In the genomic region with DNA sequence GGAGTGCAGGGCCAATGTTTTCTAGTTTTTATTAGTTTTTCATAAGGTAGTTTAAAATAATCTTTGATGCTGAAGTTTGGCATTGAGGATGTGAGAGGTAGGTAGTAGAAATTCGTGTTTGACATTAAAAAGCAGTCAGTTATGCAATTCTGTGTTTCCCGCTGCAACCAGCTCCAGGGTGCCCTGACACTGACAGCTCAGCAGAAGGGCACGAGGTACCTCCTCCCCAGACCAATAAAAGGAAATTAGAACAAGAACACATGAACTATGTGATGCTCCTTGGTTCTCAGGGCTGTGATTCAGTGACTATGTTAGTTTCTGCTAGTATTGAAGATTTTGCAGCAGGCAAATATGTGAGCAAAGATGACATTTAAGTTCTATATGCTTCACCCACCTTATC, we compare ENCODE assay signal across 22 cellular contexts.
DNase-seq lines count a peak whose midpoint lies in the region; ATAC-seq, FAIRE-seq and TF ChIP-seq lines count a peak whose summit lies in the region.
"Had no signal": no experiment of that assay in that cellular context is flagged by ENCODE, and none has a peak within 500 bp of the region (broad histone marks: within the 10 kb centered on the region; RNA-seq: fewer than 3 reads in every experiment).

No MANE protein-coding gene starts in this region.

- H3K27ac ChIP-seq in RWPE1, result no peak overlapping the region
- H3K27ac ChIP-seq: esophagus muscularis mucosa, PC-9, SK-N-MC, testis had no signal

- no peak for ATAC-seq in GM21528 (IDR thresholded peaks at IDR 0.05; ENCODE audit: low FRiP score, unreplicated experiment)
- ATAC-seq: CD8-positive, alpha-beta T cell; stimulated activated naive B cell treated with anti-CD40 and anti-IgM and Interleukin-4, amounts not matched to agents 10 μg/mL and 1 μg/mL and 100 μg/mL, for 72 hours; WTC11 had no signal

- no peak overlapping the region for H3K4me3 ChIP-seq in AG09309 (ENCODE audit: control insufficient read depth, low read depth, low read length)
- no peak overlapping the region for H3K4me3 ChIP-seq in foreskin fibroblast (ENCODE audit: low read depth in 1 of 2, low read length in 2 of 2)
- H3K4me3 ChIP-seq: esophagus muscularis mucosa, PC-9, SK-N-MC, testis had no signal

- peak; percentile 47 for DNase-seq in AG09309 (ENCODE audit: low read depth)
- DNase-seq in GM04503 (ENCODE audit: low read depth), result peak; percentile 5
- peak; percentile 22 for DNase-seq in RWPE1 (ENCODE audit: low spot score)
- DNase-seq in foreskin fibroblast, result peak; percentile 68 to 78
- DNase-seq in RCC 7860 (ENCODE audit: low spot score), result no peak
- no peak for DNase-seq in activated CD4-positive, alpha-beta T cell treated with anti-CD3 and anti-CD28 coated beads for 4 hours
- no peak for DNase-seq in activated T-cell treated with anti-CD3 and anti-CD28 coated beads for 4 hours
- DNase-seq: activated naive CD4-positive, alpha-beta T cell treated with anti-CD3 and anti-CD28 coated beads, Interleukin-2, amount 50 U/mL, for 16 hours; CD8-positive, alpha-beta T cell; DMS153; effector CD4-positive, alpha-beta T cell; NCI-H1436 treated with DMSO at 0.1 percent for 48 hours; NCI-H69; PC-9; stimulated activated CD4-positive, alpha-beta T cell treated with anti-CD3 and anti-CD28 coated beads, Interleukin-1b, Interleukin-23, amount 100 ng/mL, for 48 hours; stimulated activated naive B cell treated with anti-CD40 and anti-IgM and Interleukin-4, amounts not matched to agents 10 μg/mL and 1 μg/mL and 100 μg/mL, for 72 hours; testis had no signal

- POLR2A ChIA-PET in RWPE1 (lab: Yijun Ruan, JAX; ENCODE audit: low non-redundant PET), result no interaction called here

- FAIRE-seq in RCC 7860 (lab: Jason Lieb, UNC), result no peak
- FAIRE-seq: astrocyte had no signal

- CTCF ChIA-PET in RWPE1 (lab: Yijun Ruan, JAX), result no interaction called here

- TF ChIP-seq CTCF in AG09309 (IDR thresholded peaks at IDR 0.05; ENCODE audit: control insufficient read depth, insufficient read depth, low read depth, low read length, missing control alignments), result no peak
- TF ChIP-seq CTCF in RWPE1 (conservative IDR thresholded peaks at IDR 0.05; ENCODE audit: low read depth), result no peak
- TF ChIP-seq CTCF in foreskin fibroblast (IDR thresholded peaks at IDR 0.05; ENCODE audit: low read depth, low read length), result no peak

Comparison
In these comparisons a context has a peak if more than half of its experiments do, and no peak if none do; other contexts are left out.
1. DNase-seq: peak in AG09309 (single experiment), GM04503 (single experiment), RWPE1 (single experiment) and foreskin fibroblast (2 of 2); none in RCC 7860 (single experiment), activated CD4-positive, alpha-beta T cell treated with anti-CD3 and anti-CD28 coated beads for 4 hours (0 of 2) and activated T-cell treated with anti-CD3 and anti-CD28 coated beads for 4 hours (single experiment).